In the genomic region with DNA sequence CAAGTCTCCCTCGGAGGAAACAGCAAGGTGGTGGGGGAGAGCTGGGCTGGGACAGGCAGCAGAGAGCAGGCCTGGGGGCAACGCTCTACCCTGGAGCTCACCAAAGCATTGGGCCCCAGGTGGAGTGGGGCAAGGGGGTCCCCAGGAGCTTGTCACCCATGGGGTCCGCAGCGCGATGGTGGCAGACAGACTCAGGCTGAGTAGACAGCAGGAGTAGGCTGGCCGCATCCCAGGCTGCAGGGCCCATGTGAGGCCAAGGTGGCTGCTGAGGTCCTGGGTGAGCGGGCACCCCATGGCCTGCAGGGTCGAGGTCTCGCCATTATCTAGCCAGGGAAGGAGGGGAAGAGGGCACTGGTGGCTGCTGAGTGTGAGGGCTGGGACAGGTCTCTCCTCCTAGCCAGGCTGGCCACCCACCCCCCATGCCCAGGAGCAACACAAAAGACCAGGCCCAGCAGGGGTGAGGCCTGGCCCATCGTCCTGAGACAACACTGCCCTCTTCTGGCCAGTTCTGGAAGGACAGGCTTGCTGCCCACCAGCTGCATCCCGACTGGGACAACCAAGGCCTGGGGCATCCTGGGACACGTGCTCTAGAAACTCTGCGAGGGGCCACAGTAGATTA, we compare ENCODE assay signal across 1 cellular context.
TF ChIP-seq lines count a peak whose summit lies in the region.

No MANE protein-coding gene starts in this region.

TF ChIP-seq in endothelial cell of umbilical vein, 7 proteins besides CTCF, POLR2A, EP300 and RAD21:
- no peak for TF ChIP-seq POLR2AphosphoS5 (IDR thresholded peaks at IDR 0.05; ENCODE audit: insufficient read depth, low read depth, low read length)
- no peak for TF ChIP-seq EZH2 (IDR thresholded peaks at IDR 0.05; ENCODE audit: borderline replicate concordance, low read depth, low read length, severe bottlenecking)
- no peak for TF ChIP-seq GATA2 (IDR thresholded peaks at IDR 0.05; ENCODE audit: insufficient read depth, insufficient read length, low read depth, low read length)
- TF ChIP-seq MYC (IDR thresholded peaks at IDR 0.05; ENCODE audit: low read depth, low read length), result no peak
- TF ChIP-seq FOS (IDR thresholded peaks at IDR 0.05; ENCODE audit: borderline replicate concordance, insufficient read depth, low read length), result no peak
- TF ChIP-seq, protein P1, sequence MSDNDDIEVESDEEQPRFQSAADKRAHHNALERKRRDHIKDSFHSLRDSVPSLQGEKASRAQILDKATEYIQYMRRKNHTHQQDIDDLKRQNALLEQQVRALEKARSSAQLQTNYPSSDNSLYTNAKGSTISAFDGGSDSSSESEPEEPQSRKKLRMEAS (IDR thresholded peaks at IDR 0.05; ENCODE audit: insufficient read depth, insufficient read length), result peak; percentile 50
TF ChIP-seq in endothelial cell of umbilical vein: peak in this region for 1.
